Comparison of ENCODE assay signal across 8 cellular contexts in genomic region chr1:204647114-204647804, GRCh38. TPM values are rescaled to one million over a fixed set of nuclear protein-coding genes. Genes with fewer than 3 reads are reported as not detected.
DNase-seq lines count a peak whose midpoint lies in the region; ATAC-seq and TF ChIP-seq lines count a peak whose summit lies in the region.

No MANE protein-coding gene starts in this region.

- ATAC-seq in activated CD8-positive, alpha-beta T cell treated with anti-CD3 and anti-CD28 coated beads, Interleukin-2, amount 10 ng/mL, durations not matched to agents 7 days and 5 days: no peak
- no peak for ATAC-seq in HG03139 (IDR thresholded peaks at IDR 0.05; ENCODE audit: unreplicated experiment)
- ATAC-seq in HG02642 (IDR thresholded peaks at IDR 0.05; ENCODE audit: poor library complexity, unreplicated experiment): no peak

- DNase-seq in activated T-cell treated with anti-CD3 and anti-CD28 coated beads for 48 hours (ENCODE audit: low read depth) (peak; percentile 2), kidney epithelial cell (ENCODE audit: low read depth) (peak; percentile 52), cortex of kidney (lab: John Stamatoyannopoulos, UW) (no peak)
- no peak for DNase-seq in activated T-cell treated with anti-CD3 and anti-CD28 coated beads, Interleukin-2, amount 50 U/mL, for 1 hour
- peak; percentile 35 for DNase-seq in Jurkat, Clone E6-1 (ENCODE audit: low read depth, low spot score)
- peak; percentile 45 for DNase-seq in activated CD8-positive, alpha-beta T cell treated with anti-CD3 and anti-CD28 coated beads, Interleukin-2, amount 10 ng/mL, durations not matched to agents 7 days and 5 days

- no peak for TF ChIP-seq CTCF in kidney epithelial cell (IDR thresholded peaks at IDR 0.05; ENCODE audit: insufficient read depth, low read length, poor library complexity, severe bottlenecking)

- H3K27me3 Mint-ChIP-seq in activated CD8-positive, alpha-beta T cell treated with anti-CD3 and anti-CD28 coated beads, Interleukin-2, amount 10 ng/mL, durations not matched to agents 7 days and 5 days (ENCODE audit: low read depth): peaks cover 6% of the 10 kb centered on the region

- POLR2A ChIA-PET in activated CD8-positive, alpha-beta T cell treated with anti-CD3 and anti-CD28 coated beads, Interleukin-2, amount 10 ng/mL, durations not matched to agents 7 days and 5 days (lab: Charles Lee): no interaction called here

- no peak overlapping the region for H3K27ac Mint-ChIP-seq in activated CD8-positive, alpha-beta T cell treated with anti-CD3 and anti-CD28 coated beads, Interleukin-2, amount 10 ng/mL, durations not matched to agents 7 days and 5 days

- no peak overlapping the region for H3K4me3 Mint-ChIP-seq in activated CD8-positive, alpha-beta T cell treated with anti-CD3 and anti-CD28 coated beads, Interleukin-2, amount 10 ng/mL, durations not matched to agents 7 days and 5 days

- no peaks in the 10 kb centered on the region for H3K9me3 Mint-ChIP-seq in activated CD8-positive, alpha-beta T cell treated with anti-CD3 and anti-CD28 coated beads, Interleukin-2, amount 10 ng/mL, durations not matched to agents 7 days and 5 days (ENCODE audit: insufficient read depth)

- H3K36me3 ChIP-seq in kidney epithelial cell (ENCODE audit: control insufficient read depth, insufficient read depth, low read length): no peaks in the 10 kb centered on the region

- peaks cover 15% of the 10 kb centered on the region for H3K27me3 ChIP-seq in kidney epithelial cell (ENCODE audit: control insufficient read depth, insufficient read depth, low read length)

- CTCF ChIA-PET in activated CD8-positive, alpha-beta T cell treated with anti-CD3 and anti-CD28 coated beads, Interleukin-2, amount 10 ng/mL, durations not matched to agents 7 days and 5 days (lab: Charles Lee): interaction anchor here (0.8 to 1.1 kb wide), 2 partner anchors 81 to 160 kb away, joined by 3 to 4 read pairs; no protein-coding TSS in a partner anchor

- no peak overlapping the region for H3K4me3 ChIP-seq in Jurkat, Clone E6-1 (ENCODE audit: low read length)
- H3K4me3 ChIP-seq in kidney epithelial cell (ENCODE audit: low read depth, low read length): no peak overlapping the region

- H3K4me1 Mint-ChIP-seq in activated CD8-positive, alpha-beta T cell treated with anti-CD3 and anti-CD28 coated beads, Interleukin-2, amount 10 ng/mL, durations not matched to agents 7 days and 5 days (ENCODE audit: low read depth): peaks cover 4% of the 10 kb centered on the region

- no peaks in the 10 kb centered on the region for H3K36me3 Mint-ChIP-seq in activated CD8-positive, alpha-beta T cell treated with anti-CD3 and anti-CD28 coated beads, Interleukin-2, amount 10 ng/mL, durations not matched to agents 7 days and 5 days (ENCODE audit: low read depth)

RNA-seq across cellular contexts. Expression of gene LRRN2, which starts 38.3 kb away (rescaled TPM):
- polyA plus RNA-seq in Jurkat, Clone E6-1 (2012; ENCODE audit: insufficient read depth, insufficient read length): not detected
- not detected for total RNA-seq in activated CD8-positive, alpha-beta T cell treated with anti-CD3 and anti-CD28 coated beads, Interleukin-2, amount 10 ng/mL, durations not matched to agents 7 days and 5 days
- 7.6 and 10.8 TPM in 2 replicates for total RNA-seq in kidney epithelial cell

Comparison
In these comparisons a context has a peak if more than half of its experiments do, and no peak if none do; other contexts are left out.
1. DNase-seq: peak in activated T-cell treated with anti-CD3 and anti-CD28 coated beads for 48 hours (single experiment), Jurkat, Clone E6-1 (single experiment), activated CD8-positive, alpha-beta T cell treated with anti-CD3 and anti-CD28 coated beads, Interleukin-2, amount 10 ng/mL, durations not matched to agents 7 days and 5 days (single experiment) and kidney epithelial cell (single experiment); none in activated T-cell treated with anti-CD3 and anti-CD28 coated beads, Interleukin-2, amount 50 U/mL, for 1 hour (single experiment) and cortex of kidney (single experiment).